In the genomic region with DNA sequence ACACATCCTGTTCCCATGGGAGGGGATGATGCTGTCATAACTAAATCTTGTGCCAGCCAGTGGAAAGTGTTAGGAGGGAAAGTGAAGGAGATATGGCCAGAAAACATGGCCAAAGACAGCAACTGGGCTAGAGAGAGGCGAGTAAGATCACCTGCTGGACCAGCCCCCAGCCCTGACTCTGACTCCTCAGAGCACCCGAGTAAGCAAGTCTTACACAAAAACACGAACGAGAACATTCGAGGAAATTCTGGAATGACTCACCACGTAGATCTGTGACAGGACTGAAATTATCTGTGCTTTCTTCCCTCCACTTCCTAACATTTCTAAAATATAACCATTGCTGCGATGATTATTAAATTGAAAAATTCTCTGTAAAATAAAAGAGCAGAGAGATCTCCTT, we compare ENCODE assay signal across 1 cellular context.
TF ChIP-seq lines count a peak whose summit lies in the region.

No MANE protein-coding gene starts in this region.

TF ChIP-seq in SK-N-SH, 30 proteins besides CTCF, POLR2A, EP300 and RAD21 (continued from another document):
- TF ChIP-seq, protein P1, sequence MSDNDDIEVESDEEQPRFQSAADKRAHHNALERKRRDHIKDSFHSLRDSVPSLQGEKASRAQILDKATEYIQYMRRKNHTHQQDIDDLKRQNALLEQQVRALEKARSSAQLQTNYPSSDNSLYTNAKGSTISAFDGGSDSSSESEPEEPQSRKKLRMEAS (IDR thresholded peaks at IDR 0.05; ENCODE audit: low read depth) = no peak
- no peak for TF ChIP-seq EZH2phosphoT487 (IDR thresholded peaks at IDR 0.05; ENCODE audit: borderline replicate concordance, low read depth)
- TF ChIP-seq, protein P2, sequence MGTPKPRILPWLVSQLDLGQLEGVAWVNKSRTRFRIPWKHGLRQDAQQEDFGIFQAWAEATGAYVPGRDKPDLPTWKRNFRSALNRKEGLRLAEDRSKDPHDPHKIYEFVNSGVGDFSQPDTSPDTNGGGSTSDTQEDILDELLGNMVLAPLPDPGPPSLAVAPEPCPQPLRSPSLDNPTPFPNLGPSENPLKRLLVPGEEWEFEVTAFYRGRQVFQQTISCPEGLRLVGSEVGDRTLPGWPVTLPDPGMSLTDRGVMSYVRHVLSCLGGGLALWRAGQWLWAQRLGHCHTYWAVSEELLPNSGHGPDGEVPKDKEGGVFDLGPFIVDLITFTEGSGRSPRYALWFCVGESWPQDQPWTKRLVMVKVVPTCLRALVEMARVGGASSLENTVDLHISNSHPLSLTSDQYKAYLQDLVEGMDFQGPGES (IDR thresholded peaks at IDR 0.05; ENCODE audit: low read depth, low read length) = no peak
- TF ChIP-seq GATA2 (CRISPR knock-in tag; IDR thresholded peaks at IDR 0.05) = no peak
- no peak for TF ChIP-seq SIN3A (IDR thresholded peaks at IDR 0.05; ENCODE audit: borderline replicate concordance, low read depth, low read length)
- no peak for TF ChIP-seq SMC3 (IDR thresholded peaks at IDR 0.05; ENCODE audit: low read depth, low read length)
- TF ChIP-seq TAF1 (IDR thresholded peaks at IDR 0.05; ENCODE audit: borderline replicate concordance, low read depth, low read length) = no peak
- no peak for TF ChIP-seq FOXJ3 (CRISPR knock-in tag; IDR thresholded peaks at IDR 0.05)
TF ChIP-seq in SK-N-SH: peak in this region for 0.
